ENCODE assay signal across 9 cellular contexts in the genomic region with DNA sequence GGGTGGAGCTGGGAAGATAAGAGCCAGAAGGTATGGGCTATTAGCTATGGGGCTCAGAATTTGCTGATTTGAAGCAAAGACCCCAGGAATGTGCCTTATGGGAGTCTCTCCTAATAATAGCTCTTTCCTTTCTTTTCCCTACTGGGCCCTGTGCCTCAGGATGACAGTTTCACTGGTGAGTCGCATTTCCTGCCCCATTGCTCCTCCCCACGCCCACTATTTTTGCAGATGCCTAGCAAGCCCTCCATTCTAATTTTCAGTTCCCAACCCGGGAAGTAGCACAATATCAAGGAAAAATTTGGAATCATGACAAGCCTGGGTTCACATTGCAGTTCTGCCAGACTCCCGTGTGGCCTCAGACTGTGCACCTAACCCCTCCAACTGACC. TPM values are rescaled to one million over a fixed set of nuclear protein-coding genes. Genes with fewer than 3 reads are reported as not detected.
A peak's percentile ranks its signal among the peaks of the same experiment; 100 is the strongest.
DNase-seq lines count a peak whose midpoint lies in the region; ATAC-seq and TF ChIP-seq lines count a peak whose summit lies in the region.
"Had no signal": no experiment of that assay in that cellular context is flagged by ENCODE, and none has a peak within 500 bp of the region (broad histone marks: within the 10 kb centered on the region; RNA-seq: fewer than 3 reads in every experiment).

No MANE protein-coding gene starts in this region.

- H3K27me3 Mint-ChIP-seq in activated T-cell treated with anti-CD3 and anti-CD28 coated beads, Interleukin-2, amount 50 U/mL, for 4 hours (ENCODE audit: low read depth): no peaks in the 10 kb centered on the region
- H3K27me3 Mint-ChIP-seq in activated naive CD8-positive, alpha-beta T cell treated with anti-CD3 and anti-CD28 coated beads for 36 hours: no peaks in the 10 kb centered on the region

- H3K4me3 Mint-ChIP-seq in activated T-cell treated with anti-CD3 and anti-CD28 coated beads, Interleukin-2, amount 50 U/mL, for 4 hours: peak overlapping the region; percentile 19
- peak overlapping the region; percentile 60 for H3K4me3 Mint-ChIP-seq in activated naive CD8-positive, alpha-beta T cell treated with anti-CD3 and anti-CD28 coated beads for 36 hours

- TF ChIP-seq EP300 in transverse colon (IDR thresholded peaks at IDR 0.05; ENCODE audit: low read depth): no peak

- H3K4me1 Mint-ChIP-seq in activated T-cell treated with anti-CD3 and anti-CD28 coated beads, Interleukin-2, amount 50 U/mL, for 4 hours (ENCODE audit: low read depth): peaks cover 33% of the 10 kb centered on the region
- peaks cover 36% of the 10 kb centered on the region for H3K4me1 Mint-ChIP-seq in activated naive CD8-positive, alpha-beta T cell treated with anti-CD3 and anti-CD28 coated beads for 36 hours

- no peak for TF ChIP-seq CTCF in kidney epithelial cell (IDR thresholded peaks at IDR 0.05; ENCODE audit: insufficient read depth, low read length, poor library complexity, severe bottlenecking)
- no peak for TF ChIP-seq CTCF in transverse colon (IDR thresholded peaks at IDR 0.05)

- peaks cover 8 to 36% (median 29%) of the 10 kb centered on the region in 4 donors for H3K4me1 ChIP-seq in transverse colon

- peak overlapping the region; percentile 78 for H3K27ac Mint-ChIP-seq in activated naive CD8-positive, alpha-beta T cell treated with anti-CD3 and anti-CD28 coated beads for 36 hours

- H3K4me3 ChIP-seq in kidney epithelial cell (ENCODE audit: low read depth, low read length) (peak overlapping the region; percentile 7), transverse colon (peak overlapping the region; percentile 3 to 55 (median 36))

- H3K9me3 Mint-ChIP-seq in activated T-cell treated with anti-CD3 and anti-CD28 coated beads, Interleukin-2, amount 50 U/mL, for 4 hours: no peaks in the 10 kb centered on the region
- H3K9me3 Mint-ChIP-seq in activated naive CD8-positive, alpha-beta T cell treated with anti-CD3 and anti-CD28 coated beads for 36 hours: no peaks in the 10 kb centered on the region

- 18% methylated on average over 4 of the region's 4 CpGs; no CpG with 5 or more reads in 1 of the 2 donors for WGBS in transverse colon (ENCODE audit: low coverage in 1 of 2), 2 donors

- H3K27me3 ChIP-seq in kidney epithelial cell (ENCODE audit: control insufficient read depth, insufficient read depth, low read length) (no peaks in the 10 kb centered on the region), transverse colon (no peaks in the 10 kb centered on the region)

- peak; percentile 41 to 45 for ATAC-seq in activated T-cell treated with anti-CD3 and anti-CD28 coated beads, Interleukin-2, amount 50 U/mL, for 4 hours

- H3K36me3 ChIP-seq in kidney epithelial cell (ENCODE audit: control insufficient read depth, insufficient read depth, low read length) (no peaks in the 10 kb centered on the region), transverse colon (peaks cover 0 to 6% (median 0%) of the 10 kb centered on the region in 4 donors)

- no peak for TF ChIP-seq POLR2A in transverse colon (IDR thresholded peaks at IDR 0.05)

- no peak for DNase-seq in activated T-cell treated with anti-CD3 and anti-CD28 coated beads, Interleukin-2, amount 50 U/mL, for 4 hours
- DNase-seq in activated T-cell treated with anti-CD3 and anti-CD28 coated beads for 4 hours: no peak
- DNase-seq in activated naive CD8-positive, alpha-beta T cell treated with anti-CD3 and anti-CD28 coated beads for 36 hours: no peak
- DNase-seq in kidney epithelial cell (ENCODE audit: low read depth): no peak
- no peak for DNase-seq in transverse colon
- no peak for DNase-seq in NCI-H1417 treated with DMSO at 0.1 percent for 48 hours (lab: John Stamatoyannopoulos, UW)
- DNase-seq in SK-N-DZ (ENCODE audit: low spot score): no peak
- DNase-seq in NCI-H1092 treated with DMSO at 0.1 percent for 48 hours (lab: John Stamatoyannopoulos, UW): no peak

- in situ Hi-C loops in transverse colon (cut with MboI; ENCODE audit: low pct_ligation_motif_present in 1 of 4, low pct_unique_long_range_greater_than_20kb in 1 of 4, low sequenced_read_pairs in 3 of 4): no loop called here

- intact Hi-C loops in transverse colon (cut with DNase I; ENCODE audit: low total_unique reads): no loop called here

- no peaks in the 10 kb centered on the region for H3K9me3 ChIP-seq in transverse colon

- no peaks in the 10 kb centered on the region for H3K36me3 Mint-ChIP-seq in activated T-cell treated with anti-CD3 and anti-CD28 coated beads, Interleukin-2, amount 50 U/mL, for 4 hours (ENCODE audit: insufficient read depth)
- no peaks in the 10 kb centered on the region for H3K36me3 Mint-ChIP-seq in activated naive CD8-positive, alpha-beta T cell treated with anti-CD3 and anti-CD28 coated beads for 36 hours

- H3K27ac ChIP-seq in transverse colon: peak overlapping the region; percentile 79 to 94 (median 86)

RNA-seq across cellular contexts. Expression of gene IL17RE, which starts 0.6 kb away (rescaled TPM):
- under 1 TPM; 0.47 to 0.73 (median 0.61) TPM for total RNA-seq in activated T-cell treated with anti-CD3 and anti-CD28 coated beads, Interleukin-2, amount 50 U/mL, for 4 hours
- 1 to 10 TPM; 1.2 to 1.8 TPM for total RNA-seq in activated naive CD8-positive, alpha-beta T cell treated with anti-CD3 and anti-CD28 coated beads for 36 hours
- total RNA-seq in kidney epithelial cell (2.8 and 3.6 TPM in 2 replicates), transverse colon (100 to 1,000 TPM in 2 of 4 donors, 10 to 100 TPM in 2; 81.5 to 178 (median 108) TPM)
- polyA plus RNA-seq in SK-N-DZ (2014; cell fraction: cytosol; rRNA removed): 1.5 and 3.4 TPM in 2 replicates
- 6.8 and 7.4 TPM in 2 replicates for polyA plus RNA-seq in SK-N-DZ (2014; cell fraction: nucleus; rRNA removed)

RNA-seq across cellular contexts. Expression of gene JAGN1, which starts 12.8 kb away (rescaled TPM):
- 10 to 100 TPM; 39.2 to 42.3 (median 41.2) TPM for total RNA-seq in activated T-cell treated with anti-CD3 and anti-CD28 coated beads, Interleukin-2, amount 50 U/mL, for 4 hours
- total RNA-seq in activated naive CD8-positive, alpha-beta T cell treated with anti-CD3 and anti-CD28 coated beads for 36 hours: 10 to 100 TPM; 49.0 to 49.2 TPM
- total RNA-seq in kidney epithelial cell (38.7 and 56.0 TPM in 2 replicates), transverse colon (10 to 100 TPM in 3 of 4 donors, 1 to 10 TPM in 1; 5.8 to 73.0 (median 28.5) TPM)
- polyA plus RNA-seq in SK-N-DZ (2014; cell fraction: cytosol; rRNA removed): 59.7 and 80.2 TPM in 2 replicates
- polyA plus RNA-seq in SK-N-DZ (2014; cell fraction: nucleus; rRNA removed): 38.4 and 52.8 TPM in 2 replicates

RNA-seq across cellular contexts. Expression of gene IL17RC, which starts 13.7 kb away (rescaled TPM):
- under 1 TPM; 0.27 to 0.53 (median 0.40) TPM for total RNA-seq in activated T-cell treated with anti-CD3 and anti-CD28 coated beads, Interleukin-2, amount 50 U/mL, for 4 hours
- total RNA-seq in activated naive CD8-positive, alpha-beta T cell treated with anti-CD3 and anti-CD28 coated beads for 36 hours: under 1 TPM; 0.36 to 0.60 TPM
- total RNA-seq in kidney epithelial cell: 37.3 and 39.6 TPM in 2 replicates
- total RNA-seq in transverse colon: 10 to 100 TPM; 61.1 to 74.4 (median 67.1) TPM
- polyA plus RNA-seq in SK-N-DZ (2014; cell fraction: cytosol; rRNA removed): 6.8 and 14.1 TPM in 2 replicates
- polyA plus RNA-seq in SK-N-DZ (2014; cell fraction: nucleus; rRNA removed): 16.6 and 18.1 TPM in 2 replicates

RNA-seq across cellular contexts. Expression of gene CIDEC, which starts 23.2 kb away (rescaled TPM):
- total RNA-seq in activated T-cell treated with anti-CD3 and anti-CD28 coated beads, Interleukin-2, amount 50 U/mL, for 4 hours: not detected
- under 1 TPM in 1 of 2 experiments, not detected in 1; 0.18 TPM for total RNA-seq in activated naive CD8-positive, alpha-beta T cell treated with anti-CD3 and anti-CD28 coated beads for 36 hours
- total RNA-seq in kidney epithelial cell: not detected in 2 replicates
- total RNA-seq in transverse colon: 10 to 100 TPM in 3 of 4 donors, under 1 TPM in 1; 1.00 to 50.5 (median 48.0) TPM
- polyA plus RNA-seq in SK-N-DZ (2014; cell fraction: cytosol; rRNA removed): 0.31 TPM in 1 of 2 replicates, not detected in the other
- not detected in 2 replicates for polyA plus RNA-seq in SK-N-DZ (2014; cell fraction: nucleus; rRNA removed)
- total RNA-seq: dermis microvascular lymphatic vessel endothelial cell had no signal

RNA-seq across cellular contexts. Expression of gene CRELD1, which starts 30.4 kb away (rescaled TPM):
- 10 to 100 TPM; 11.0 to 15.6 (median 13.0) TPM for total RNA-seq in activated T-cell treated with anti-CD3 and anti-CD28 coated beads, Interleukin-2, amount 50 U/mL, for 4 hours
- 1 to 10 TPM; 7.9 to 10.0 TPM for total RNA-seq in activated naive CD8-positive, alpha-beta T cell treated with anti-CD3 and anti-CD28 coated beads for 36 hours
- total RNA-seq in kidney epithelial cell: 43.0 and 58.0 TPM in 2 replicates
- 10 to 100 TPM in 3 of 4 donors, 1 to 10 TPM in 1; 7.1 to 36.8 (median 18.9) TPM for total RNA-seq in transverse colon
- polyA plus RNA-seq in SK-N-DZ (2014; cell fraction: cytosol; rRNA removed): 56.5 and 59.8 TPM in 2 replicates
- 183 and 206 TPM in 2 replicates for polyA plus RNA-seq in SK-N-DZ (2014; cell fraction: nucleus; rRNA removed)

Comparison
In these comparisons a context has a peak if more than half of its experiments do, and no peak if none do; other contexts are left out.
1. RNA of gene IL17RE, which starts 0.6 kb away (total RNA-seq): 81.5 to 178 TPM in transverse colon; 2.8 to 3.6 TPM in kidney epithelial cell, 1.2 to 1.8 TPM in activated naive CD8-positive, alpha-beta T cell treated with anti-CD3 and anti-CD28 coated beads for 36 hours and 0.47 to 0.73 TPM in activated T-cell treated with anti-CD3 and anti-CD28 coated beads, Interleukin-2, amount 50 U/mL, for 4 hours; every median in the first group is over 10 times any median in the second.
2. RNA of gene IL17RC, which starts 13.7 kb away (total RNA-seq): 61.1 to 74.4 TPM in transverse colon and 37.3 to 39.6 TPM in kidney epithelial cell; 0.36 to 0.60 TPM in activated naive CD8-positive, alpha-beta T cell treated with anti-CD3 and anti-CD28 coated beads for 36 hours and 0.27 to 0.53 TPM in activated T-cell treated with anti-CD3 and anti-CD28 coated beads, Interleukin-2, amount 50 U/mL, for 4 hours; every median in the first group is over 10 times any median in the second.